20 cellular contexts compared by ENCODE assay signal in genomic region chr6:67825201-67825895, GRCh38.
DNase-seq lines count a peak whose midpoint lies in the region; FAIRE-seq and TF ChIP-seq lines count a peak whose summit lies in the region.
"Had no signal": no experiment of that assay in that cellular context is flagged by ENCODE, and none has a peak within 500 bp of the region (broad histone marks: within the 10 kb centered on the region; RNA-seq: fewer than 3 reads in every experiment).

No MANE protein-coding gene starts in this region.

- no peak for FAIRE-seq in kidney (lab: Jason Lieb, UNC)
- FAIRE-seq: A204.1, G401.6, GM12892, H54 had no signal

- no peaks in the 10 kb centered on the region for H3K9me3 ChIP-seq in HEK293 (ENCODE audit: control insufficient read depth, insufficient read depth, low read depth, low read length)
- peaks cover 0 to 3% of the 10 kb centered on the region in 2 donors for H3K9me3 ChIP-seq in kidney (ENCODE audit: control insufficient read depth in 1 of 2, low read length in 2 of 2)
- H3K9me3 ChIP-seq: Caco-2, HAP-1 had no signal

- CTCF ChIA-PET in HEK293 (lab: Yijun Ruan, JAX), result interaction anchor here (0.6 kb wide), 1 partner anchor 603 kb away, joined by 4 read pairs; no protein-coding TSS in a partner anchor

- H3K4me1 ChIP-seq in HEK293 (ENCODE audit: control insufficient read depth, insufficient read depth, low read length), result no peaks in the 10 kb centered on the region
- no peaks in the 10 kb centered on the region for H3K4me1 ChIP-seq in kidney (ENCODE audit: control insufficient read depth in 1 of 2, insufficient read depth in 1 of 2, low read depth in 1 of 2, low read length in 2 of 2)
- H3K4me1 ChIP-seq: BLaER1, Caco-2 had no signal

- TF ChIP-seq CTCF in HEK293 (tag by site-specific recombination; IDR thresholded peaks at IDR 0.05), result no peak
- TF ChIP-seq CTCF in kidney (IDR thresholded peaks at IDR 0.05; ENCODE audit: borderline replicate concordance, extremely low read depth, insufficient read depth), result no peak

- DNase-seq in activated gamma-delta T cell (lab: John Stamatoyannopoulos, UW) (peak; percentile 6), activated gamma-delta T cell treated with Interleukin-2 at 50 U/mL for 16 hours (no peak), kidney (peak; percentile 63), NAMALWA (ENCODE audit: low spot score) (no peak), HuH-7 (ENCODE audit: low spot score) (no peak)
- DNase-seq: Caco-2; CD4-positive, CD25-positive, alpha-beta regulatory T cell; CD8-positive, alpha-beta T cell; DMS153; DND-41; GOT3 had no signal

- no peak overlapping the region for H3K4me3 ChIP-seq in HEK293 (ENCODE audit: low read depth, low read length)
- H3K4me3 ChIP-seq in kidney (ENCODE audit: low read length in 2 of 2), result no peak overlapping the region
- H3K4me3 ChIP-seq: BLaER1, HAP-1 had no signal

- POLR2A ChIA-PET in HEK293 (lab: Yijun Ruan, JAX), result no interaction called here

- no peaks in the 10 kb centered on the region for H3K36me3 ChIP-seq in HEK293 (ENCODE audit: control insufficient read depth in 2 of 2, insufficient read depth in 1 of 2, low read length in 2 of 2)
- no peaks in the 10 kb centered on the region for H3K36me3 ChIP-seq in kidney (ENCODE audit: control insufficient read depth in 1 of 2, insufficient read depth in 2 of 2, low read length in 2 of 2)
- H3K36me3 ChIP-seq: BLaER1, HAP-1 had no signal

- intact Hi-C loops in kidney (cut with DNase I), result no loop called here

- H3K27ac ChIP-seq in HEK293 (ENCODE audit: extremely low read depth, low read depth, low read length) (no peak overlapping the region), kidney (ENCODE audit: low read depth in 2 of 2, low read length in 2 of 2) (no peak overlapping the region)
- H3K27ac ChIP-seq: 22Rv1, BLaER1, C4-2B had no signal

- H3K9ac ChIP-seq in kidney (ENCODE audit: low read length in 2 of 2), result no peak overlapping the region
- H3K9ac ChIP-seq: BLaER1 had no signal

TF ChIP-seq in HEK293, 187 proteins besides CTCF, POLR2A, EP300 and RAD21:
- TF ChIP-seq PBX3 (CRISPR knock-in tag; IDR thresholded peaks at IDR 0.05), result 0 out of 2 replicates have a peak, but pooled peaks have one; percentile 31
- TF ChIP-seq KLF1 (tag by site-specific recombination; IDR thresholded peaks at IDR 0.05), result no peak
TF ChIP-seq in HEK293: peak in this region for 1.

Comparison
In these comparisons a context has a peak if more than half of its experiments do, and no peak if none do; other contexts are left out.
1. DNase-seq: peak in activated gamma-delta T cell (single experiment) and kidney (single experiment); none in activated gamma-delta T cell treated with Interleukin-2 at 50 U/mL for 16 hours (single experiment), NAMALWA (single experiment) and HuH-7 (single experiment).